In the genomic region with DNA sequence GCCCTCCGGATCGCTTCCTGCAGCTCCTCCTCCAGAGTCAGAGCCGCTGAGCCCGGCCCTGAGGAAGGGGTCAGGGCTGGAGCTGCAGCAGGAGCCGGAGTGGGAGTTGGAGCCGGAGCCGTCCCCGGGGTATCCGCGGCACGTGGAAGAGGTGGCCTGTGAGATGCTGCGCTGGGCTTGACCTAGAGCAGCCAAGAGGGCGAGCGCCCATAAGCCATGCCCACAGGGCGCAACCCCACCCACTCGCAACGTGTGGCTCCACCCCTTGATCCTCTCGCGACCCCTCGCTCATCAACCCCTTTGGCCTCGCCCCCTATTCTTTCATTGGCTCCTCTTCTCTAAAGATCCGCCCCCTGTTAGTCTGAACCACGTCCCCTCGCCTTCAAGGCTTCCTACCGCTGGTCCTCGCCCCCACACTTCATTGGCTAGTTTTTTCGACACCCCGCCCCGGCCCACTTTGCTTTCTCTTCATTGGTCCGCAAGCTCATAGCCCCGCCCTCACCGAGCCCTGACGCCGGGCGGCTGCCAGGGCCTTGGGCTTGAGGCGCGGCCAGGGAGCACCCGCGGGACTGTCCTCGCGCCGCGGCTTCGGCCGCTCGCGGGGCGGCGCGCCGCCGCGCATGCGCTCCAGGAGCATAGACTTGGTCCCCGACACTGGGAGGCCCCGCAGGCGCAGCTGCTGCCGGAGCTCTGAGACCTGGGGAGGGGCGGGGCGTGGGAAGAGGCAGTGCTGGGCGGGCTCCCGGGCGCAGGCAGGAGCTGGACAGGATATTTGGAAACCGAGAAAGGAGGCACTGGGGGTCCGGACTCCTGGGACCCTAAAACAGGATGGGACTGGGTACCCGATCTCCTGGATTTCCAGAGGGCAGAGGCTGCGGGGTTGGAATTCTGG, we compare ENCODE assay signal across 1 cellular context.
TF ChIP-seq lines count a peak whose summit lies in the region.

No MANE protein-coding gene starts in this region.

TF ChIP-seq in H1, 55 proteins besides CTCF, POLR2A, EP300 and RAD21:
- TF ChIP-seq KDM4A (IDR thresholded peaks at IDR 0.05; ENCODE audit: low read depth, low read length, severe bottlenecking) (peak; percentile 61), SP4 (IDR thresholded peaks at IDR 0.05; ENCODE audit: low read length) (peak; percentile 80; the same call in 1 of the 2 replicates), CBX8 (IDR thresholded peaks at IDR 0.05; ENCODE audit: borderline replicate concordance, low read depth, low read length) (no peak), SP2 (IDR thresholded peaks at IDR 0.05; ENCODE audit: low read length) (peak; percentile 12; the same call in 1 of the 2 replicates), PHF8 (conservative IDR thresholded peaks at IDR 0.05; ENCODE audit: low read depth, low read length) (peak; percentile 52), POU5F1 (IDR thresholded peaks at IDR 0.05; ENCODE audit: low read depth, low read length) (no peak), JUND (IDR thresholded peaks at IDR 0.05; ENCODE audit: low read length) (no peak), SIRT6 (IDR thresholded peaks at IDR 0.05; ENCODE audit: low read length) (no peak), HDAC2 (IDR thresholded peaks at IDR 0.05; ENCODE audit: borderline replicate concordance in 1 of 2, low read depth in 2 of 2, low read length in 2 of 2) (peak; percentile 61 to 64; a peak in 2 of 4 replicates), NRF1 (IDR thresholded peaks at IDR 0.05; ENCODE audit: low read depth, low read length) (peak; percentile 87), RBBP5 (IDR thresholded peaks at IDR 0.05; ENCODE audit: borderline replicate concordance, low read depth, low read length) (peak; percentile 25; the same call in 1 of the 2 replicates), EGR1 (IDR thresholded peaks at IDR 0.05; ENCODE audit: borderline replicate concordance, low read depth, low read length) (no peak), KDM1A (IDR thresholded peaks at IDR 0.05; ENCODE audit: borderline replicate concordance, low read length) (peak; percentile 7; the same call in 1 of the 2 replicates), SP1 (IDR thresholded peaks at IDR 0.05; ENCODE audit: low read depth, low read length) (peak; percentile 57; the same call in 1 of the 2 replicates), CHD2 (IDR thresholded peaks at IDR 0.05; ENCODE audit: low read length) (0 out of 2 replicates have a peak, but pooled peaks have one; percentile 38), BACH1 (IDR thresholded peaks at IDR 0.05; ENCODE audit: low read length) (peak; percentile 94), SUZ12 (IDR thresholded peaks at IDR 0.05; ENCODE audit: low read length) (peak; percentile 57; the same call in 1 of the 2 replicates)
- TF ChIP-seq, protein P1, sequence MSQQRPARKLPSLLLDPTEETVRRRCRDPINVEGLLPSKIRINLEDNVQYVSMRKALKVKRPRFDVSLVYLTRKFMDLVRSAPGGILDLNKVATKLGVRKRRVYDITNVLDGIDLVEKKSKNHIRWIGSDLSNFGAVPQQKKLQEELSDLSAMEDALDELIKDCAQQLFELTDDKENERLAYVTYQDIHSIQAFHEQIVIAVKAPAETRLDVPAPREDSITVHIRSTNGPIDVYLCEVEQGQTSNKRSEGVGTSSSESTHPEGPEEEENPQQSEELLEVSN (IDR thresholded peaks at IDR 0.05) = no peak
